ENCODE assay signal across 18 cellular contexts in genomic region chr1:12333036-12333785, GRCh38.
"Had no signal": no experiment of that assay in that cellular context is flagged by ENCODE, and none has a peak within 500 bp of the region (broad histone marks: within the 10 kb centered on the region; RNA-seq: fewer than 3 reads in every experiment).

No MANE protein-coding gene starts in this region.

- H3K36me3 ChIP-seq: breast epithelium had no signal

- H3K27me3 Mint-ChIP-seq: activated CD8-positive, alpha-beta memory T cell treated with anti-CD3 and anti-CD28 coated beads, Interleukin-2, amount 10 ng/mL, durations not matched to agents 7 days and 5 days; activated naive CD8-positive, alpha-beta T cell treated with anti-CD3 and anti-CD28 coated beads for 36 hours; activated T-cell treated with anti-CD3 and anti-CD28 coated beads, Interleukin-2, amount 50 U/mL, for 24 hours had no signal

- H3K27ac Mint-ChIP-seq: activated CD8-positive, alpha-beta memory T cell treated with anti-CD3 and anti-CD28 coated beads, Interleukin-2, amount 10 ng/mL, durations not matched to agents 7 days and 5 days; activated naive CD8-positive, alpha-beta T cell treated with anti-CD3 and anti-CD28 coated beads for 36 hours; activated T-cell treated with anti-CD3 and anti-CD28 coated beads, Interleukin-2, amount 50 U/mL, for 24 hours; natural killer cell; T-helper 2 cell treated with Interferon-gamma antibody and Interleukin-4, amounts not matched to agents 5 μg/mL and 100 μg/mL, for 36 hours had no signal

- ATAC-seq: activated CD8-positive, alpha-beta memory T cell treated with anti-CD3 and anti-CD28 coated beads, Interleukin-2, amount 10 ng/mL, durations not matched to agents 7 days and 5 days; natural killer cell; psoas muscle had no signal

- H3K4me1 Mint-ChIP-seq: activated CD8-positive, alpha-beta memory T cell treated with anti-CD3 and anti-CD28 coated beads, Interleukin-2, amount 10 ng/mL, durations not matched to agents 7 days and 5 days; natural killer cell had no signal

- H3K9me3 ChIP-seq: breast epithelium, psoas muscle, sigmoid colon, testis had no signal

- H3K27ac ChIP-seq: breast epithelium, psoas muscle, sigmoid colon, testis had no signal

- H3K4me1 ChIP-seq: breast epithelium had no signal

- H3K9me3 Mint-ChIP-seq: activated naive CD8-positive, alpha-beta T cell treated with anti-CD3 and anti-CD28 coated beads for 36 hours; activated T-cell treated with anti-CD3 and anti-CD28 coated beads, Interleukin-2, amount 50 U/mL, for 24 hours; natural killer cell; T-helper 2 cell treated with Interferon-gamma antibody and Interleukin-4, amounts not matched to agents 5 μg/mL and 100 μg/mL, for 36 hours had no signal

- H3K4me3 ChIP-seq: breast epithelium, psoas muscle, sigmoid colon, testis had no signal

- DNase-seq: activated CD4-positive, alpha-beta T cell treated with anti-CD3 and anti-CD28 coated beads, Interleukin-2, amount 50 U/mL, for 48 hours; activated CD4-positive, CD25-positive, alpha-beta regulatory T cell treated with anti-CD3 and anti-CD28 coated beads, Interleukin-2, amount 50 U/mL, for 72 hours; activated CD8-positive, alpha-beta memory T cell treated with anti-CD3 and anti-CD28 coated beads, Interleukin-2, amount 10 ng/mL, durations not matched to agents 7 days and 5 days; activated effector memory CD4-positive, alpha-beta T cell treated with Interleukin-2 at 50 U/mL for 16 hours; activated naive CD8-positive, alpha-beta T cell treated with anti-CD3 and anti-CD28 coated beads for 36 hours; activated T-cell treated with anti-CD3 and anti-CD28 coated beads, Interleukin-2, amount 50 U/mL, for 24 hours; hypothalamus; mammary epithelial cell; natural killer cell; occipital lobe; psoas muscle; sigmoid colon; stimulated activated CD4-positive, alpha-beta T cell treated with anti-CD3 and anti-CD28 coated beads, Interleukin-2, amount 100 ng/mL, for 24 hours; stimulated activated naive CD4-positive, alpha-beta T cell treated with Interleukin-2 at 50 U/mL for 16 hours; SW 1271; testis had no signal

- H3K27me3 ChIP-seq: breast epithelium, sigmoid colon, testis had no signal

- H3K4me3 Mint-ChIP-seq: activated CD8-positive, alpha-beta memory T cell treated with anti-CD3 and anti-CD28 coated beads, Interleukin-2, amount 10 ng/mL, durations not matched to agents 7 days and 5 days; activated naive CD8-positive, alpha-beta T cell treated with anti-CD3 and anti-CD28 coated beads for 36 hours; activated T-cell treated with anti-CD3 and anti-CD28 coated beads, Interleukin-2, amount 50 U/mL, for 24 hours; natural killer cell; T-helper 2 cell treated with Interferon-gamma antibody and Interleukin-4, amounts not matched to agents 5 μg/mL and 100 μg/mL, for 36 hours had no signal
